In genomic region chr13:48178126-48178525, GRCh38 we compare ENCODE assay signal across 5 cellular contexts.
"Had no signal": no experiment of that assay in that cellular context is flagged by ENCODE, and none has a peak within 500 bp of the region (broad histone marks: within the 10 kb centered on the region; RNA-seq: fewer than 3 reads in every experiment).

No MANE protein-coding gene starts in this region.

- H3K27ac Mint-ChIP-seq: GM23338, H9 had no signal

- H3K4me3 ChIP-seq: GM23338, K562 had no signal

- H3K4me3 Mint-ChIP-seq: GM23338, H9 had no signal

- DNase-seq: H9, HCEC 1CT, IMR-90 had no signal

- H3K9me3 Mint-ChIP-seq: GM23338 had no signal
